9 cellular contexts compared by ENCODE assay signal in the genomic region with DNA sequence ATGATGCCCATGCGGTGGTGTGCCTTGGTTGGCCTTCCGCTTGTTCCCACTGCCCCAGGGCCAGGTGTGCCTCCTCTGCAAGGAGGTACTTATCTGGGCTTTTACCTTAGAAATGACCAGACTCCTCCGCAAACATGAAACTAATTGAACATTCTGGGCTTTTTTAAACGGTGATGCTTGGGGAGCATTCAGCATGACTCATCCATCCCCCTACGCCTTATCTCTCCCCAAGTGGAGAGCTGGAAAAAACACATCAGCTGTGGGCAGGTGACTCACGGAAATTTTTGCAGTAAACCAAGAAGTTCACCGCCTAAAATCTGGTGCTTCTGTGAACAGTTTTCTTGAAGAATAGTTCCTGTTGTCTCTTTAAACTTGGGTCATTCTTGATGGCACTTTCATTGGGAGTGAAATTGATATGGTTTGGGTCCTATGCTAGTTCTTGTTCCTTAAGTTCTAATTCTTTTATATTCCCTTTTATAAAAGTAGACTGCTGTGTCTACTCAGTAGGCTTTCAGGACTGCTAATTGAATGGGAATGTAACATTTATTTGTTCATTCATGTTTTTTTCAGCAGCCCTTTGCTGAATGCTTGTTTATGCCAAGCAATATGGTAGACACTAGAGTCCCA. TPM values are rescaled to one million over a fixed set of nuclear protein-coding genes. Genes with fewer than 3 reads are reported as not detected.
DNase-seq lines count a peak whose midpoint lies in the region; ATAC-seq and TF ChIP-seq lines count a peak whose summit lies in the region.
"Had no signal": no experiment of that assay in that cellular context is flagged by ENCODE, and none has a peak within 500 bp of the region (broad histone marks: within the 10 kb centered on the region; RNA-seq: fewer than 3 reads in every experiment).

No MANE protein-coding gene starts in this region.

- H3K4me1 Mint-ChIP-seq in activated T-helper 1 cell treated with anti-CD3 and anti-CD28 coated beads, Interleukin-12 subunit alpha, Interleukin-12 subunit beta, Interleukin-2, Interleukin-4 antibody, amounts not matched to agents 30 ng/mL and 10 ng/mL and 1 ng/mL, durations not matched to agents 14 hours and 24 hours and 36 hours (ENCODE audit: low read depth) = peaks cover 86% of the 10 kb centered on the region

- H3K27ac Mint-ChIP-seq in activated T-helper 1 cell treated with anti-CD3 and anti-CD28 coated beads, Interleukin-12 subunit alpha, Interleukin-12 subunit beta, Interleukin-2, Interleukin-4 antibody, amounts not matched to agents 30 ng/mL and 10 ng/mL and 1 ng/mL, durations not matched to agents 14 hours and 24 hours and 36 hours = peak overlapping the region; percentile 99

- POLR2A ChIA-PET in RWPE1 (lab: Yijun Ruan, JAX; ENCODE audit: low non-redundant PET) = interaction anchor here (0.6 kb wide), 1 partner anchor 57 kb away, joined by 8 read pairs; no protein-coding TSS in a partner anchor

- no peak for TF ChIP-seq POLR2A in sigmoid colon (IDR thresholded peaks at IDR 0.05)

- peak; percentile 56 for ATAC-seq in stimulated activated naive CD8-positive, alpha-beta T cell treated with anti-CD3 and anti-CD28 coated beads, Interleukin-15, Interleukin-2, amounts not matched to agents 100 U/mL and 50 U/mL, for 24 hours
- no peak for ATAC-seq in HG02623 (IDR thresholded peaks at IDR 0.05; ENCODE audit: unreplicated experiment)

- CTCF ChIA-PET in RWPE1 (lab: Yijun Ruan, JAX) = no interaction called here

- H3K36me3 ChIP-seq in sigmoid colon = peaks cover 22 to 96% (median 47%) of the 10 kb centered on the region in 4 donors

- H3K4me3 Mint-ChIP-seq in activated T-helper 1 cell treated with anti-CD3 and anti-CD28 coated beads, Interleukin-12 subunit alpha, Interleukin-12 subunit beta, Interleukin-2, Interleukin-4 antibody, amounts not matched to agents 30 ng/mL and 10 ng/mL and 1 ng/mL, durations not matched to agents 14 hours and 24 hours and 36 hours = peak overlapping the region; percentile 74

- TF ChIP-seq CTCF in RWPE1 (conservative IDR thresholded peaks at IDR 0.05; ENCODE audit: low read depth) (no peak), sigmoid colon (IDR thresholded peaks at IDR 0.05) (no peak)

- H3K27me3 Mint-ChIP-seq in activated T-helper 1 cell treated with anti-CD3 and anti-CD28 coated beads, Interleukin-12 subunit alpha, Interleukin-12 subunit beta, Interleukin-2, Interleukin-4 antibody, amounts not matched to agents 30 ng/mL and 10 ng/mL and 1 ng/mL, durations not matched to agents 14 hours and 24 hours and 36 hours (ENCODE audit: insufficient read depth) = no peaks in the 10 kb centered on the region

- TF ChIP-seq EP300 in sigmoid colon (IDR thresholded peaks at IDR 0.05) = no peak

- peaks cover 85% of the 10 kb centered on the region for H3K36me3 Mint-ChIP-seq in activated T-helper 1 cell treated with anti-CD3 and anti-CD28 coated beads, Interleukin-12 subunit alpha, Interleukin-12 subunit beta, Interleukin-2, Interleukin-4 antibody, amounts not matched to agents 30 ng/mL and 10 ng/mL and 1 ng/mL, durations not matched to agents 14 hours and 24 hours and 36 hours (ENCODE audit: low read depth)

- 86 to 91% methylated on average over 7 of the region's 7 CpGs for WGBS in sigmoid colon, 2 donors

- no peak overlapping the region for H3K27ac ChIP-seq in RWPE1
- no peak overlapping the region for H3K27ac ChIP-seq in sigmoid colon
- no peak overlapping the region for H3K27ac ChIP-seq in substantia nigra (ENCODE audit: low read depth, low read length, poor library complexity, severe bottlenecking)

- peaks cover 14% of the 10 kb centered on the region for H3K9me3 Mint-ChIP-seq in activated T-helper 1 cell treated with anti-CD3 and anti-CD28 coated beads, Interleukin-12 subunit alpha, Interleukin-12 subunit beta, Interleukin-2, Interleukin-4 antibody, amounts not matched to agents 30 ng/mL and 10 ng/mL and 1 ng/mL, durations not matched to agents 14 hours and 24 hours and 36 hours

- peak; percentile 70 for DNase-seq in RWPE1 (ENCODE audit: low spot score)
- DNase-seq in activated T-helper 1 cell treated with anti-CD3 and anti-CD28 coated beads, Interleukin-12 subunit alpha, Interleukin-12 subunit beta, Interleukin-2, Interleukin-4 antibody, amounts not matched to agents 30 ng/mL and 10 ng/mL and 1 ng/mL, durations not matched to agents 14 hours and 24 hours and 36 hours (ENCODE audit: low spot score) = peak; percentile 73
- DNase-seq in islet precursor cell = peak; percentile 66
- DNase-seq in stimulated activated naive CD8-positive, alpha-beta T cell treated with anti-CD3 and anti-CD28 coated beads, Interleukin-15, Interleukin-2, amounts not matched to agents 100 U/mL and 50 U/mL, for 24 hours = peak; percentile 84
- no peak for DNase-seq in sigmoid colon
- no peak for DNase-seq in LoVo (ENCODE audit: low spot score)
- DNase-seq in substantia nigra (lab: John Stamatoyannopoulos, UW) = no peak
- DNase-seq: SHP77 treated with DMSO at 0.1 percent for 48 hours had no signal

- no peaks in the 10 kb centered on the region for H3K9me3 ChIP-seq in sigmoid colon

- H3K27me3 ChIP-seq in sigmoid colon = no peaks in the 10 kb centered on the region

- intact Hi-C loops in activated T-helper 1 cell treated with anti-CD3 and anti-CD28 coated beads, Interleukin-12 subunit alpha, Interleukin-12 subunit beta, Interleukin-2, Interleukin-4 antibody, amounts not matched to agents 30 ng/mL and 10 ng/mL and 1 ng/mL, durations not matched to agents 14 hours and 24 hours and 36 hours (cut with micrococcal nuclease) = loop anchor here (1.0 to 5.0 kb wide), 5 partner anchors 11 to 1024 kb away; a partner anchor contains a TSS
- intact Hi-C loops in sigmoid colon (cut with DNase I) = no loop called here

- H3K4me1 ChIP-seq in sigmoid colon = no peaks in the 10 kb centered on the region

- no peak overlapping the region for H3K4me3 ChIP-seq in sigmoid colon

RNA-seq across cellular contexts. Expression of a gene that starts 39.6 kb away (rescaled TPM):
- total RNA-seq in activated T-helper 1 cell treated with anti-CD3 and anti-CD28 coated beads, Interleukin-12 subunit alpha, Interleukin-12 subunit beta, Interleukin-2, Interleukin-4 antibody, amounts not matched to agents 30 ng/mL and 10 ng/mL and 1 ng/mL, durations not matched to agents 14 hours and 24 hours and 36 hours = 394 and 397 TPM in 2 replicates
- total RNA-seq in sigmoid colon = 10 to 100 TPM; 18.1 to 24.0 (median 22.8) TPM
- polyA plus RNA-seq in sigmoid colon = 10 to 100 TPM; 21.0 to 68.0 (median 26.4) TPM

Comparison
In these comparisons a context has a peak if more than half of its experiments do, and no peak if none do; other contexts are left out.
1. DNase-seq: peak in RWPE1 (single experiment), activated T-helper 1 cell treated with anti-CD3 and anti-CD28 coated beads, Interleukin-12 subunit alpha, Interleukin-12 subunit beta, Interleukin-2, Interleukin-4 antibody, amounts not matched to agents 30 ng/mL and 10 ng/mL and 1 ng/mL, durations not matched to agents 14 hours and 24 hours and 36 hours (single experiment), islet precursor cell (single experiment) and stimulated activated naive CD8-positive, alpha-beta T cell treated with anti-CD3 and anti-CD28 coated beads, Interleukin-15, Interleukin-2, amounts not matched to agents 100 U/mL and 50 U/mL, for 24 hours (single experiment); none in sigmoid colon (single experiment), LoVo (single experiment) and substantia nigra (0 of 49).
2. RNA of a gene that starts 39.6 kb away (total RNA-seq): 394 to 397 TPM in activated T-helper 1 cell treated with anti-CD3 and anti-CD28 coated beads, Interleukin-12 subunit alpha, Interleukin-12 subunit beta, Interleukin-2, Interleukin-4 antibody, amounts not matched to agents 30 ng/mL and 10 ng/mL and 1 ng/mL, durations not matched to agents 14 hours and 24 hours and 36 hours; 18.1 to 24.0 TPM in sigmoid colon; every median in the first group is over 10 times any median in the second.